18 cellular contexts compared by ENCODE assay signal in the genomic region with DNA sequence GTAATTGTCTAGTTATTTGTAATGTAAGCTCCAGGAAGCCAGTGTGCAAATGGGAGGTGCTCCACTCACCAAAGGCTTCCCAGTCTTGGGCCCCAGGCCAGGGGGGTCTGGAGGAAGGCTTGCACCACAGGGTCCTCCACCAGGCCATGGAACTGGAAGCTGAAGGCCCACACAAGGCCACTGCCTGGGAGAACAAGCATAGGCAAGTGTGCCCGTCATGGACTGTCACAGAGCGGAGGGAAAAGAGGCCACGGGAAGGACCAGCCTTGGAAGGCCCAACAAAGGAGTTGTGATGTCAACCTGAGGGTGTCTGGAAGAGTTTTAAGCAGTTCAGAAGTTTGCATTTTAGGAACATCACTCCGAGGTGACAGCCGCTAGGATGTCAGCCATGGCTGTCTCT. TPM values are rescaled to one million over a fixed set of nuclear protein-coding genes. Genes with fewer than 3 reads are reported as not detected.
A peak's percentile ranks its signal among the peaks of the same experiment; 100 is the strongest.
DNase-seq lines count a peak whose midpoint lies in the region; ATAC-seq, FAIRE-seq and TF ChIP-seq lines count a peak whose summit lies in the region.
"Had no signal": no experiment of that assay in that cellular context is flagged by ENCODE, and none has a peak within 500 bp of the region (broad histone marks: within the 10 kb centered on the region; RNA-seq: fewer than 3 reads in every experiment).

No MANE protein-coding gene starts in this region.

- POLR2A ChIA-PET in activated CD4-positive, alpha-beta memory T cell treated with anti-CD3 and anti-CD28 coated beads, Interleukin-2, amount 10 ng/mL, durations not matched to agents 7 days and 5 days (lab: Charles Lee), result interaction anchor here (2.9 to 7.0 kb wide), 3 partner anchors 9 to 67 kb away, joined by 14 to 114 read pairs (median 15); a partner anchor contains a TSS
- POLR2A ChIA-PET in activated CD4-positive, alpha-beta memory T cell treated with anti-CD3 and anti-CD28 coated beads for 36 hours (lab: Charles Lee), result no interaction called here
- POLR2A ChIA-PET in CD4-positive, alpha-beta T cell (lab: Charles Lee), result no interaction called here

- H3K36me3 Mint-ChIP-seq in activated CD4-positive, alpha-beta memory T cell treated with anti-CD3 and anti-CD28 coated beads, Interleukin-2, amount 10 ng/mL, durations not matched to agents 7 days and 5 days (ENCODE audit: low read depth), result peaks cover 34% of the 10 kb centered on the region
- peaks cover 22% of the 10 kb centered on the region for H3K36me3 Mint-ChIP-seq in activated CD4-positive, alpha-beta memory T cell treated with anti-CD3 and anti-CD28 coated beads for 36 hours
- peaks cover 20% of the 10 kb centered on the region for H3K36me3 Mint-ChIP-seq in CD4-positive, alpha-beta T cell (ENCODE audit: low read depth)
- H3K36me3 Mint-ChIP-seq in activated T-helper 1 cell treated with anti-CD3 and anti-CD28 coated beads, Interleukin-12 subunit alpha, Interleukin-12 subunit beta, Interleukin-2, Interleukin-4 antibody, amounts not matched to agents 30 ng/mL and 10 ng/mL and 1 ng/mL, durations not matched to agents 14 hours and 24 hours and 36 hours (ENCODE audit: low read depth), result peaks cover 15% of the 10 kb centered on the region
- peaks cover 5% of the 10 kb centered on the region for H3K36me3 Mint-ChIP-seq in neural crest cell (ENCODE audit: low read depth)

- CTCF ChIA-PET in activated CD4-positive, alpha-beta memory T cell treated with anti-CD3 and anti-CD28 coated beads, Interleukin-2, amount 10 ng/mL, durations not matched to agents 7 days and 5 days (lab: Charles Lee), result no interaction called here
- CTCF ChIA-PET in activated CD4-positive, alpha-beta memory T cell treated with anti-CD3 and anti-CD28 coated beads for 36 hours (lab: Charles Lee), result no interaction called here
- CTCF ChIA-PET in CD4-positive, alpha-beta T cell (lab: Charles Lee), result no interaction called here

- no peak for TF ChIP-seq CTCF in CD4-positive, alpha-beta T cell (IDR thresholded peaks at IDR 0.05)
- TF ChIP-seq CTCF in neural crest cell (conservative IDR thresholded peaks at IDR 0.05) (no peak), D721Med (IDR thresholded peaks at IDR 0.05; ENCODE audit: insufficient read depth, missing control alignments) (no peak)

- H3K27me3 ChIP-seq in CD4-positive, alpha-beta T cell (ENCODE audit: control insufficient read depth, insufficient read depth, low read length), result no peaks in the 10 kb centered on the region

- FAIRE-seq in D721Med (lab: Jason Lieb, UNC), result no peak

- no peak overlapping the region for H3K27ac ChIP-seq in CD4-positive, alpha-beta T cell (ENCODE audit: low read depth, low read length)

- no peaks in the 10 kb centered on the region for H3K27me3 Mint-ChIP-seq in activated CD4-positive, alpha-beta memory T cell treated with anti-CD3 and anti-CD28 coated beads, Interleukin-2, amount 10 ng/mL, durations not matched to agents 7 days and 5 days
- no peaks in the 10 kb centered on the region for H3K27me3 Mint-ChIP-seq in activated CD4-positive, alpha-beta memory T cell treated with anti-CD3 and anti-CD28 coated beads for 36 hours
- no peaks in the 10 kb centered on the region for H3K27me3 Mint-ChIP-seq in CD4-positive, alpha-beta T cell
- peaks cover 2% of the 10 kb centered on the region for H3K27me3 Mint-ChIP-seq in activated T-helper 1 cell treated with anti-CD3 and anti-CD28 coated beads, Interleukin-12 subunit alpha, Interleukin-12 subunit beta, Interleukin-2, Interleukin-4 antibody, amounts not matched to agents 30 ng/mL and 10 ng/mL and 1 ng/mL, durations not matched to agents 14 hours and 24 hours and 36 hours (ENCODE audit: insufficient read depth)
- H3K27me3 Mint-ChIP-seq in neural crest cell (ENCODE audit: low read depth), result peaks cover 5% of the 10 kb centered on the region

- H3K27ac Mint-ChIP-seq in activated CD4-positive, alpha-beta memory T cell treated with anti-CD3 and anti-CD28 coated beads, Interleukin-2, amount 10 ng/mL, durations not matched to agents 7 days and 5 days, result peak overlapping the region; percentile 70
- H3K27ac Mint-ChIP-seq in activated CD4-positive, alpha-beta memory T cell treated with anti-CD3 and anti-CD28 coated beads for 36 hours, result no peak overlapping the region
- H3K27ac Mint-ChIP-seq in CD4-positive, alpha-beta T cell, result no peak overlapping the region
- H3K27ac Mint-ChIP-seq in activated T-helper 1 cell treated with anti-CD3 and anti-CD28 coated beads, Interleukin-12 subunit alpha, Interleukin-12 subunit beta, Interleukin-2, Interleukin-4 antibody, amounts not matched to agents 30 ng/mL and 10 ng/mL and 1 ng/mL, durations not matched to agents 14 hours and 24 hours and 36 hours, result no peak overlapping the region
- H3K27ac Mint-ChIP-seq in neural crest cell (ENCODE audit: unreplicated experiment), result no peak overlapping the region

- H3K9me3 Mint-ChIP-seq in activated CD4-positive, alpha-beta memory T cell treated with anti-CD3 and anti-CD28 coated beads, Interleukin-2, amount 10 ng/mL, durations not matched to agents 7 days and 5 days, result no peaks in the 10 kb centered on the region
- no peaks in the 10 kb centered on the region for H3K9me3 Mint-ChIP-seq in activated CD4-positive, alpha-beta memory T cell treated with anti-CD3 and anti-CD28 coated beads for 36 hours
- H3K9me3 Mint-ChIP-seq in CD4-positive, alpha-beta T cell, result peaks cover 2% of the 10 kb centered on the region
- no peaks in the 10 kb centered on the region for H3K9me3 Mint-ChIP-seq in activated T-helper 1 cell treated with anti-CD3 and anti-CD28 coated beads, Interleukin-12 subunit alpha, Interleukin-12 subunit beta, Interleukin-2, Interleukin-4 antibody, amounts not matched to agents 30 ng/mL and 10 ng/mL and 1 ng/mL, durations not matched to agents 14 hours and 24 hours and 36 hours
- H3K9me3 Mint-ChIP-seq in neural crest cell, result no peaks in the 10 kb centered on the region

- H3K9me3 ChIP-seq in CD4-positive, alpha-beta T cell (ENCODE audit: control insufficient read depth, low read length), result no peaks in the 10 kb centered on the region

- peaks cover 34% of the 10 kb centered on the region for H3K4me1 Mint-ChIP-seq in activated CD4-positive, alpha-beta memory T cell treated with anti-CD3 and anti-CD28 coated beads, Interleukin-2, amount 10 ng/mL, durations not matched to agents 7 days and 5 days
- peaks cover 23% of the 10 kb centered on the region for H3K4me1 Mint-ChIP-seq in activated CD4-positive, alpha-beta memory T cell treated with anti-CD3 and anti-CD28 coated beads for 36 hours (ENCODE audit: low read depth)
- H3K4me1 Mint-ChIP-seq in CD4-positive, alpha-beta T cell (ENCODE audit: low read depth), result peaks cover 31% of the 10 kb centered on the region
- H3K4me1 Mint-ChIP-seq in activated T-helper 1 cell treated with anti-CD3 and anti-CD28 coated beads, Interleukin-12 subunit alpha, Interleukin-12 subunit beta, Interleukin-2, Interleukin-4 antibody, amounts not matched to agents 30 ng/mL and 10 ng/mL and 1 ng/mL, durations not matched to agents 14 hours and 24 hours and 36 hours (ENCODE audit: low read depth), result peaks cover 33% of the 10 kb centered on the region
- peaks cover 29% of the 10 kb centered on the region for H3K4me1 Mint-ChIP-seq in neural crest cell

- ATAC-seq in CD4-positive, alpha-beta T cell (ENCODE audit: poor library complexity), result no peak
- ATAC-seq in HG03354 (IDR thresholded peaks at IDR 0.05; ENCODE audit: poor library complexity, severe bottlenecking, unreplicated experiment), result no peak
- ATAC-seq: Panc1 had no signal

- intact Hi-C loops in activated CD4-positive, alpha-beta memory T cell treated with anti-CD3 and anti-CD28 coated beads for 36 hours (cut with micrococcal nuclease), result no loop called here
- intact Hi-C loops in CD4-positive, alpha-beta T cell (cut with DNase I, micrococcal nuclease), result no loop called here
- intact Hi-C loops in activated T-helper 1 cell treated with anti-CD3 and anti-CD28 coated beads, Interleukin-12 subunit alpha, Interleukin-12 subunit beta, Interleukin-2, Interleukin-4 antibody, amounts not matched to agents 30 ng/mL and 10 ng/mL and 1 ng/mL, durations not matched to agents 14 hours and 24 hours and 36 hours (cut with micrococcal nuclease), result no loop called here

- no peak overlapping the region for H3K4me3 Mint-ChIP-seq in activated CD4-positive, alpha-beta memory T cell treated with anti-CD3 and anti-CD28 coated beads, Interleukin-2, amount 10 ng/mL, durations not matched to agents 7 days and 5 days
- no peak overlapping the region for H3K4me3 Mint-ChIP-seq in activated CD4-positive, alpha-beta memory T cell treated with anti-CD3 and anti-CD28 coated beads for 36 hours
- peak overlapping the region; percentile 51 for H3K4me3 Mint-ChIP-seq in CD4-positive, alpha-beta T cell
- peak overlapping the region; percentile 33 for H3K4me3 Mint-ChIP-seq in activated T-helper 1 cell treated with anti-CD3 and anti-CD28 coated beads, Interleukin-12 subunit alpha, Interleukin-12 subunit beta, Interleukin-2, Interleukin-4 antibody, amounts not matched to agents 30 ng/mL and 10 ng/mL and 1 ng/mL, durations not matched to agents 14 hours and 24 hours and 36 hours
- peak overlapping the region; percentile 59 for H3K4me3 Mint-ChIP-seq in neural crest cell

- no peak for DNase-seq in activated CD4-positive, alpha-beta memory T cell treated with anti-CD3 and anti-CD28 coated beads, Interleukin-2, amount 10 ng/mL, durations not matched to agents 7 days and 5 days
- no peak for DNase-seq in activated CD4-positive, alpha-beta memory T cell treated with anti-CD3 and anti-CD28 coated beads for 36 hours
- no peak for DNase-seq in CD4-positive, alpha-beta T cell
- DNase-seq in activated T-helper 1 cell treated with anti-CD3 and anti-CD28 coated beads, Interleukin-12 subunit alpha, Interleukin-12 subunit beta, Interleukin-2, Interleukin-4 antibody, amounts not matched to agents 30 ng/mL and 10 ng/mL and 1 ng/mL, durations not matched to agents 14 hours and 24 hours and 36 hours (ENCODE audit: low spot score), result no peak
- DNase-seq in neural crest cell (ENCODE audit: low read depth, low spot score) (no peak), D721Med (ENCODE audit: insufficient read length, low spot score) (no peak)
- DNase-seq: C1 segment of cervical spinal cord, DMS 273 treated with DMSO at 0.1 percent for 48 hours, DND-41, NCI-H345, NCI-H524 treated with DMSO at 0.1 percent for 48 hours had no signal

RNA-seq across cellular contexts. Expression of a gene that starts 3.0 kb away (rescaled TPM):
- total RNA-seq in activated CD4-positive, alpha-beta memory T cell treated with anti-CD3 and anti-CD28 coated beads, Interleukin-2, amount 10 ng/mL, durations not matched to agents 7 days and 5 days, result 100 to 1,000 TPM; 520 to 539 TPM
- 100 to 1,000 TPM; 483 to 526 TPM for total RNA-seq in activated CD4-positive, alpha-beta memory T cell treated with anti-CD3 and anti-CD28 coated beads for 36 hours
- 1,000 to 10,000 TPM; 1,187 to 1,199 TPM for total RNA-seq in CD4-positive, alpha-beta T cell
- total RNA-seq in activated T-helper 1 cell treated with anti-CD3 and anti-CD28 coated beads, Interleukin-12 subunit alpha, Interleukin-12 subunit beta, Interleukin-2, Interleukin-4 antibody, amounts not matched to agents 30 ng/mL and 10 ng/mL and 1 ng/mL, durations not matched to agents 14 hours and 24 hours and 36 hours, result 631 and 639 TPM in 2 replicates
- 779 and 803 TPM in 2 replicates for total RNA-seq in neural crest cell

RNA-seq across cellular contexts. Expression of a gene that starts 27.6 kb away (rescaled TPM):
- 100 to 1,000 TPM; 141 to 150 TPM for total RNA-seq in activated CD4-positive, alpha-beta memory T cell treated with anti-CD3 and anti-CD28 coated beads, Interleukin-2, amount 10 ng/mL, durations not matched to agents 7 days and 5 days
- 100 to 1,000 TPM; 165 to 175 TPM for total RNA-seq in activated CD4-positive, alpha-beta memory T cell treated with anti-CD3 and anti-CD28 coated beads for 36 hours
- total RNA-seq in CD4-positive, alpha-beta T cell, result 100 to 1,000 TPM; 102 to 103 TPM
- 256 and 277 TPM in 2 replicates for total RNA-seq in activated T-helper 1 cell treated with anti-CD3 and anti-CD28 coated beads, Interleukin-12 subunit alpha, Interleukin-12 subunit beta, Interleukin-2, Interleukin-4 antibody, amounts not matched to agents 30 ng/mL and 10 ng/mL and 1 ng/mL, durations not matched to agents 14 hours and 24 hours and 36 hours
- 249 and 261 TPM in 2 replicates for total RNA-seq in neural crest cell

RNA-seq across cellular contexts. Expression of a gene that starts 29.5 kb away (rescaled TPM):
- total RNA-seq in activated CD4-positive, alpha-beta memory T cell treated with anti-CD3 and anti-CD28 coated beads, Interleukin-2, amount 10 ng/mL, durations not matched to agents 7 days and 5 days, result 1 to 10 TPM; 1.6 to 1.8 TPM
- 1 to 10 TPM; 1.6 to 2.4 TPM for total RNA-seq in activated CD4-positive, alpha-beta memory T cell treated with anti-CD3 and anti-CD28 coated beads for 36 hours
- under 1 TPM; 0.28 to 0.44 TPM for total RNA-seq in CD4-positive, alpha-beta T cell
- 1.7 and 1.8 TPM in 2 replicates for total RNA-seq in activated T-helper 1 cell treated with anti-CD3 and anti-CD28 coated beads, Interleukin-12 subunit alpha, Interleukin-12 subunit beta, Interleukin-2, Interleukin-4 antibody, amounts not matched to agents 30 ng/mL and 10 ng/mL and 1 ng/mL, durations not matched to agents 14 hours and 24 hours and 36 hours
- total RNA-seq in neural crest cell, result 5.3 and 7.8 TPM in 2 replicates

RNA-seq across cellular contexts. Expression of a gene that starts 37.9 kb away (rescaled TPM):
- total RNA-seq in activated CD4-positive, alpha-beta memory T cell treated with anti-CD3 and anti-CD28 coated beads, Interleukin-2, amount 10 ng/mL, durations not matched to agents 7 days and 5 days, result not detected
- total RNA-seq in activated CD4-positive, alpha-beta memory T cell treated with anti-CD3 and anti-CD28 coated beads for 36 hours, result not detected
- not detected for total RNA-seq in CD4-positive, alpha-beta T cell
- 0.10 TPM in 1 of 2 replicates, not detected in the other for total RNA-seq in activated T-helper 1 cell treated with anti-CD3 and anti-CD28 coated beads, Interleukin-12 subunit alpha, Interleukin-12 subunit beta, Interleukin-2, Interleukin-4 antibody, amounts not matched to agents 30 ng/mL and 10 ng/mL and 1 ng/mL, durations not matched to agents 14 hours and 24 hours and 36 hours
- 0.23 and 0.39 TPM in 2 replicates for total RNA-seq in neural crest cell
- total RNA-seq: A673, LHCN-M2 had no signal

RNA-seq across cellular contexts. Expression of a gene that starts 48.8 kb away (rescaled TPM):
- not detected for total RNA-seq in activated CD4-positive, alpha-beta memory T cell treated with anti-CD3 and anti-CD28 coated beads, Interleukin-2, amount 10 ng/mL, durations not matched to agents 7 days and 5 days
- not detected for total RNA-seq in activated CD4-positive, alpha-beta memory T cell treated with anti-CD3 and anti-CD28 coated beads for 36 hours
- not detected for total RNA-seq in CD4-positive, alpha-beta T cell
- not detected in 2 replicates for total RNA-seq in activated T-helper 1 cell treated with anti-CD3 and anti-CD28 coated beads, Interleukin-12 subunit alpha, Interleukin-12 subunit beta, Interleukin-2, Interleukin-4 antibody, amounts not matched to agents 30 ng/mL and 10 ng/mL and 1 ng/mL, durations not matched to agents 14 hours and 24 hours and 36 hours
- total RNA-seq in neural crest cell, result not detected in 2 replicates
- total RNA-seq: A673, G401, H4, LHCN-M2, SK-MEL-5 had no signal

Comparison
In these comparisons a context has a peak if more than half of its experiments do, and no peak if none do; other contexts are left out.
1. H3K4me3 Mint-ChIP-seq: peak in CD4-positive, alpha-beta T cell (single experiment), activated T-helper 1 cell treated with anti-CD3 and anti-CD28 coated beads, Interleukin-12 subunit alpha, Interleukin-12 subunit beta, Interleukin-2, Interleukin-4 antibody, amounts not matched to agents 30 ng/mL and 10 ng/mL and 1 ng/mL, durations not matched to agents 14 hours and 24 hours and 36 hours (single experiment) and neural crest cell (single experiment); none in activated CD4-positive, alpha-beta memory T cell treated with anti-CD3 and anti-CD28 coated beads, Interleukin-2, amount 10 ng/mL, durations not matched to agents 7 days and 5 days (single experiment) and activated CD4-positive, alpha-beta memory T cell treated with anti-CD3 and anti-CD28 coated beads for 36 hours (single experiment).